Comparison of ENCODE assay signal across 1 cellular context in the genomic region with DNA sequence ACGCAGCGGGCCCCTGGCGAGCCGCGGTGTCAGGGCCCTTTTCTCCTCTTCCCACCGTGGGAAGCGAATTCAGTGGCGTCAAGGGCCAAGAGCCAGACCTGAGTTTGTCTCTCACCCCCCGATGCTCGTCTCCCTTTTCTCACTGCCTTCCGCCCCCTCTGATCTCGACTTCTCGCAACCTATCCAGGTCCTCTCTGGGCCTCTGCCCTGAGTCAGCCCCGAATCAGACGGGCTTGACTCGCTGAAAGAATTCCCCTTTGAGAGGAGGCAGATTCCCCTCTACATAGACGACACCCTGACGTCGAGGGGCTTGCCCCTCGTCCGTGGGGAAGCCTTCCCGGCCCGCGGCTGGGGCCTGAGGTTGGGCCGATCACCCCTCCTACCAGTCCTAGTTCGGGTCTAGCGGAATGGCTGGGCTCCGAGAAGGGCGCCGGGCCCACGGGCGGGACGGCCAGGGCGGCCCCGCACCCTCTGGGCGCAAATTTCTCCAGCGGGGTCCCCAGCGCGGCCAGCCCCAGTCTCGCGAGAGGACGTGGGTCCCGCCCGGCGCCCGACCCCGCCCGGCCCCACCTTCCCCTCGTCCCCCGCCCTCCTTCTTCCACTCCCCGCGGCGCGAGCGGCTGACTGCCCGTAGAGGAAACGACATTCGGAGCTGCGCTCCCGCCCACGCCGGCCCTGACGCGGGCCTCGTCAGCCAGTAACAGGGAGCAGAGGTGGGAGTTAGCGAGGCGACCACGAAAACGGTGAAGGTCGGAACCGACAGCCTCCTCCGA.
A peak's percentile ranks its signal among the peaks of the same experiment; 100 is the strongest.
TF ChIP-seq lines count a peak whose summit lies in the region.

TSS of gene GGNBP2 (plus strand) at position 600 of the 773 bp plus-strand sequence. CDS start 806 bp downstream, outside the sequence.

TF ChIP-seq in SK-N-SH, 30 proteins besides CTCF, POLR2A, EP300 and RAD21 (continued from another document):
- TF ChIP-seq REST (IDR thresholded peaks at IDR 0.05; ENCODE audit: low read depth, low read length) = 0 out of 2 replicates have a peak, but pooled peaks have one; percentile 4
- TF ChIP-seq MAX (IDR thresholded peaks at IDR 0.05; ENCODE audit: low read depth) = peak; percentile 36; the same call in 1 of the 2 replicates
- TF ChIP-seq, protein P1, sequence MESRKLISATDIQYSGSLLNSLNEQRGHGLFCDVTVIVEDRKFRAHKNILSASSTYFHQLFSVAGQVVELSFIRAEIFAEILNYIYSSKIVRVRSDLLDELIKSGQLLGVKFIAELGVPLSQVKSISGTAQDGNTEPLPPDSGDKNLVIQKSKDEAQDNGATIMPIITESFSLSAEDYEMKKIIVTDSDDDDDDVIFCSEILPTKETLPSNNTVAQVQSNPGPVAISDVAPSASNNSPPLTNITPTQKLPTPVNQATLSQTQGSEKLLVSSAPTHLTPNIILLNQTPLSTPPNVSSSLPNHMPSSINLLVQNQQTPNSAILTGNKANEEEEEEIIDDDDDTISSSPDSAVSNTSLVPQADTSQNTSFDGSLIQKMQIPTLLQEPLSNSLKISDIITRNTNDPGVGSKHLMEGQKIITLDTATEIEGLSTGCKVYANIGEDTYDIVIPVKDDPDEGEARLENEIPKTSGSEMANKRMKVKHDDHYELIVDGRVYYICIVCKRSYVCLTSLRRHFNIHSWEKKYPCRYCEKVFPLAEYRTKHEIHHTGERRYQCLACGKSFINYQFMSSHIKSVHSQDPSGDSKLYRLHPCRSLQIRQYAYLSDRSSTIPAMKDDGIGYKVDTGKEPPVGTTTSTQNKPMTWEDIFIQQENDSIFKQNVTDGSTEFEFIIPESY (IDR thresholded peaks at IDR 0.05; ENCODE audit: borderline replicate concordance, low read depth) = peak; percentile 96
- peak; percentile 99 for TF ChIP-seq CHD2 (IDR thresholded peaks at IDR 0.05; ENCODE audit: low read length, partially characterized antibody)
- TF ChIP-seq RXRA (IDR thresholded peaks at IDR 0.05; ENCODE audit: borderline replicate concordance, low read depth) = no peak
TF ChIP-seq in SK-N-SH: peak in this region for 11.
